ENCODE assay signal across 16 cellular contexts in genomic region chrX:125646195-125646594, GRCh38.
DNase-seq lines count a peak whose midpoint lies in the region; ATAC-seq, FAIRE-seq and TF ChIP-seq lines count a peak whose summit lies in the region.
"Had no signal": no experiment of that assay in that cellular context is flagged by ENCODE, and none has a peak within 500 bp of the region (broad histone marks: within the 10 kb centered on the region; RNA-seq: fewer than 3 reads in every experiment).

No MANE protein-coding gene starts in this region.

- DNase-seq in COLO668 (lab: John Stamatoyannopoulos, UW; ENCODE audit: unreplicated experiment) (peak; percentile 1), epithelial cell of esophagus (ENCODE audit: low read depth) (peak; percentile 3), D721Med (ENCODE audit: insufficient read length, low spot score) (no peak), NCI-H524 (lab: John Stamatoyannopoulos, UW) (no peak), amygdala (lab: John Stamatoyannopoulos, UW) (no peak)
- no peak for DNase-seq in activated effector memory CD4-positive, alpha-beta T cell treated with anti-CD3 and anti-CD28 coated beads, Interleukin-2, amount 50 U/mL, for 16 hours
- DNase-seq: anterior cingulate cortex; CD4-positive, alpha-beta memory T cell; effector memory CD4-positive, alpha-beta T cell; head of caudate nucleus; NCI-H2081; Peyer's patch had no signal

- peak; percentile 58 for ATAC-seq in GM18502 (IDR thresholded peaks at IDR 0.05; ENCODE audit: poor library complexity, unreplicated experiment)
- ATAC-seq: stimulated activated memory B cell treated with anti-CD40 and anti-IgM and Interleukin-4, amounts not matched to agents 10 μg/mL and 1 μg/mL and 100 μg/mL, for 72 hours had no signal

- H3K4me3 ChIP-seq in epithelial cell of esophagus (ENCODE audit: low read length): no peak overlapping the region
- H3K4me3 ChIP-seq: Peyer's patch had no signal

- TF ChIP-seq CTCF in LNCAP (IDR thresholded peaks at IDR 0.05): peak; percentile 33; the same call in 1 of the 2 replicates
- peak; percentile 36 for TF ChIP-seq CTCF in epithelial cell of esophagus (IDR thresholded peaks at IDR 0.05; ENCODE audit: insufficient read depth, low read depth, low read length, missing control alignments)
- TF ChIP-seq CTCF in D721Med (IDR thresholded peaks at IDR 0.05; ENCODE audit: insufficient read depth, missing control alignments): no peak

- FAIRE-seq in D721Med (lab: Jason Lieb, UNC): no peak
- FAIRE-seq: GM12892 had no signal

Comparison
In these comparisons a context has a peak if more than half of its experiments do, and no peak if none do; other contexts are left out.
1. DNase-seq: peak in COLO668 (single experiment) and epithelial cell of esophagus (single experiment); none in D721Med (single experiment), NCI-H524 (0 of 2), amygdala (0 of 56) and activated effector memory CD4-positive, alpha-beta T cell treated with anti-CD3 and anti-CD28 coated beads, Interleukin-2, amount 50 U/mL, for 16 hours (single experiment).